In genomic region chrX:32644476-32644875, GRCh38 we compare ENCODE assay signal across 21 cellular contexts.
"Had no signal": no experiment of that assay in that cellular context is flagged by ENCODE, and none has a peak within 500 bp of the region (broad histone marks: within the 10 kb centered on the region; RNA-seq: fewer than 3 reads in every experiment).

No MANE protein-coding gene starts in this region.

- H3K27ac ChIP-seq: dorsolateral prefrontal cortex, epithelial cell of prostate, esophagus muscularis mucosa, gastrocnemius medialis, heart right ventricle, ovary, tibial artery, upper lobe of right lung, vagina had no signal

- H3K9me3 Mint-ChIP-seq: neural crest cell had no signal

- H3K36me3 Mint-ChIP-seq: natural killer cell had no signal

- H3K4me1 ChIP-seq: esophagus muscularis mucosa, gastrocnemius medialis, heart right ventricle, tibial artery, upper lobe of right lung, vagina had no signal

- H3K27me3 ChIP-seq: esophagus muscularis mucosa, gastrocnemius medialis, heart right ventricle, ovary, tibial artery, upper lobe of right lung, vagina had no signal

- H3K9me3 ChIP-seq: esophagus muscularis mucosa, gastrocnemius medialis, heart right ventricle, ovary, tibial artery, upper lobe of right lung, vagina had no signal

- H3K4me3 Mint-ChIP-seq: natural killer cell, neural crest cell had no signal

- H3K36me3 ChIP-seq: esophagus muscularis mucosa, gastrocnemius medialis, ovary, tibial artery, upper lobe of right lung, vagina had no signal

- H3K27ac Mint-ChIP-seq: natural killer cell had no signal

- ATAC-seq: gastrocnemius medialis, heart right ventricle, left lobe of liver, natural killer cell, right cardiac atrium, upper lobe of right lung had no signal

- H3K4me3 ChIP-seq: dorsolateral prefrontal cortex, esophagus muscularis mucosa, gastrocnemius medialis, heart right ventricle, ovary, tibial artery, upper lobe of right lung, vagina had no signal

- H3K4me1 Mint-ChIP-seq: natural killer cell, neural crest cell had no signal

- DNase-seq: cortex of kidney; dorsolateral prefrontal cortex; effector CD8-positive, alpha-beta T cell; gastrocnemius medialis; heart right ventricle; islet precursor cell; mammary epithelial cell; natural killer cell; nucleus accumbens; ovary; right cardiac atrium; small intestine; stimulated activated CD4-positive, alpha-beta T cell treated with anti-CD3 and anti-CD28 coated beads, Interleukin-2, amount 100 ng/mL, for 48 hours; stimulated activated naive CD4-positive, alpha-beta T cell treated with Interleukin-2 at 50 U/mL for 16 hours; tibial artery; upper lobe of right lung had no signal
